8 cellular contexts compared by ENCODE assay signal in the genomic region with DNA sequence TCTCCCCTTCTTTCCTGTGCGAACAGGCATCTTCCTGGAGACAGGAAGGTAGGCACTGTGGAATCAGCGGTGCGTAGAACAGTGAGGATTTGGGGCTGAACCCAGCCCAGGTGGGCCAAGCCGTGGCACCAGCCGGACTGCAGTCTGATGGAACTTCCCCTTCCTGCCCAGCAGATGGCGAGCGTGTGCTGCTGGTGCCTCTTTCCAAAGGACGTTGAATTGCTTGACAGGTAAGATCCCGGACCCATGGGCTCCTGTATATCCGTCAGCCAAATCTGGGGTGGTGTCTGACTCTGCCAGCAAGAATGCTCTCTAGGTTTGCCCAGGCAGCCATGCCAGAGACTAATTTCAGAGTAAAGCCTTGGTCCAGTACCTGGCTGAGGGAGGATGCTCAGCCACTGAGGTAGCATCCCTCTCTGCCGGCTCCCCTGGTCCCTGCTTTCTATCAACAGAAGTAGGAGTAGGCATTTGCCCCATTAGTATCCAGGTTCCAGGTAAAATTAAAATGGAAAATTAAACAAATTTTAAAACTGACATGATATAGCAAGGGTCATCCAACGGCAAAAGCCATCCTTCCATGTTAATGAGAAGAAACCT. TPM values are rescaled to one million over a fixed set of nuclear protein-coding genes. Genes with fewer than 3 reads are reported as not detected.
DNase-seq lines count a peak whose midpoint lies in the region; ATAC-seq and TF ChIP-seq lines count a peak whose summit lies in the region.

No MANE protein-coding gene starts in this region.

- POLR2A ChIA-PET in HEK293 (lab: Yijun Ruan, JAX): no interaction called here

- H3K4me3 ChIP-seq in HEK293 (ENCODE audit: low read depth, low read length): no peak overlapping the region
- H3K4me3 ChIP-seq in heart right ventricle: no peak overlapping the region
- H3K4me3 ChIP-seq in smooth muscle cell: no peak overlapping the region

- H2AFZ ChIP-seq in smooth muscle cell (ENCODE audit: low read depth): no peak overlapping the region

- no peak overlapping the region for H3K4me2 ChIP-seq in smooth muscle cell

- H3K27me3 ChIP-seq in heart right ventricle (peaks cover 0 to 4% (median 0%) of the 10 kb centered on the region in 7 donors), smooth muscle cell (ENCODE audit: low read depth) (peaks cover 18% of the 10 kb centered on the region)

- H3K9me3 Mint-ChIP-seq in activated naive CD4-positive, alpha-beta T cell treated with anti-CD3 and anti-CD28 coated beads, Interleukin-2, amount 50 U/mL, for 72 hours: no peaks in the 10 kb centered on the region

- no peak overlapping the region for H3K27ac ChIP-seq in HEK293 (ENCODE audit: extremely low read depth, low read depth, low read length)
- no peak overlapping the region for H3K27ac ChIP-seq in heart right ventricle
- no peak overlapping the region for H3K27ac ChIP-seq in smooth muscle cell (ENCODE audit: low read depth)

- DNase-seq in COLO829 (ENCODE audit: low spot score) (peak; percentile 67), NCI-H82 treated with DMSO at 0.1 percent for 48 hours (lab: John Stamatoyannopoulos, UW; ENCODE audit: unreplicated experiment) (peak; percentile 17), heart right ventricle (peak; percentile 33 to 47), smooth muscle cell (lab: John Stamatoyannopoulos, UW; ENCODE audit: unreplicated experiment) (no peak)
- DNase-seq in activated naive CD4-positive, alpha-beta T cell treated with anti-CD3 and anti-CD28 coated beads, Interleukin-2, amount 50 U/mL, for 72 hours (ENCODE audit: low spot score in 2 of 2): peak in 1 of 2 donors; percentile 51
- DNase-seq in stimulated activated naive CD4-positive, alpha-beta T cell treated with Interleukin-2 at 50 U/mL for 16 hours (lab: John Stamatoyannopoulos, UW): no peak

- intact Hi-C loops in heart right ventricle (cut with DNase I): loop anchor here (1.0 to 10.0 kb wide), 5 partner anchors 62 to 422 kb away; a partner anchor contains a TSS

- H3K79me2 ChIP-seq in smooth muscle cell (ENCODE audit: low read depth): no peaks in the 10 kb centered on the region

- ATAC-seq in activated naive CD4-positive, alpha-beta T cell treated with anti-CD3 and anti-CD28 coated beads, Interleukin-2, amount 50 U/mL, for 72 hours: peak; percentile 44 to 72
- ATAC-seq in heart right ventricle: peak in 7 of 8 donors; percentile 12 to 68 (median 56)
- no peak for ATAC-seq in HG03108 (IDR thresholded peaks at IDR 0.05; ENCODE audit: unreplicated experiment)

- no peak overlapping the region for H3K9ac ChIP-seq in smooth muscle cell (ENCODE audit: low read depth)

- no peaks in the 10 kb centered on the region for H4K20me1 ChIP-seq in smooth muscle cell (ENCODE audit: low read depth)

- H3K9me3 ChIP-seq in HEK293 (ENCODE audit: control insufficient read depth, insufficient read depth, low read depth, low read length) (no peaks in the 10 kb centered on the region), heart right ventricle (no peaks in the 10 kb centered on the region), smooth muscle cell (replicated peaks; ENCODE audit: low read depth) (no peaks in the 10 kb centered on the region)

- no peaks in the 10 kb centered on the region for H3K4me1 ChIP-seq in HEK293 (ENCODE audit: control insufficient read depth, insufficient read depth, low read length)
- H3K4me1 ChIP-seq in heart right ventricle: peaks cover 0 to 28% (median 7%) of the 10 kb centered on the region in 9 donors
- peaks cover 7% of the 10 kb centered on the region for H3K4me1 ChIP-seq in smooth muscle cell (ENCODE audit: low read depth)

- TF ChIP-seq CTCF in HEK293 (tag by site-specific recombination; IDR thresholded peaks at IDR 0.05) (peak; percentile 82), heart right ventricle (IDR thresholded peaks at IDR 0.05) (peak; percentile 89 to 98 (median 94)), smooth muscle cell (IDR thresholded peaks at IDR 0.05; ENCODE audit: borderline replicate concordance, insufficient read depth, poor library complexity, severe bottlenecking) (peak; percentile 91)

- no peaks in the 10 kb centered on the region for H3K36me3 Mint-ChIP-seq in activated naive CD4-positive, alpha-beta T cell treated with anti-CD3 and anti-CD28 coated beads, Interleukin-2, amount 50 U/mL, for 72 hours

- 18% methylated on average over 12 of the region's 12 CpGs for WGBS in heart right ventricle, 2 donors
- 27% methylated on average over 12 of the region's 12 CpGs for WGBS in smooth muscle cell (ENCODE audit: low lambda C conversion rate)

- CTCF ChIA-PET in HEK293 (lab: Yijun Ruan, JAX): interaction anchor here (0.5 to 10.1 kb wide), 25 partner anchors 9 to 436 kb away, joined by 3 to 203 read pairs (median 3); no protein-coding TSS in a partner anchor

- H3K36me3 ChIP-seq in HEK293 (ENCODE audit: control insufficient read depth in 2 of 2, insufficient read depth in 1 of 2, low read length in 2 of 2) (no peaks in the 10 kb centered on the region), heart right ventricle (no peaks in the 10 kb centered on the region), smooth muscle cell (ENCODE audit: low read depth) (no peaks in the 10 kb centered on the region)

- no peaks in the 10 kb centered on the region for H3F3A ChIP-seq in smooth muscle cell (ENCODE audit: low read depth)

- no peak overlapping the region for H3K27ac Mint-ChIP-seq in activated naive CD4-positive, alpha-beta T cell treated with anti-CD3 and anti-CD28 coated beads, Interleukin-2, amount 50 U/mL, for 72 hours

TF ChIP-seq in HEK293, 187 proteins besides CTCF, POLR2A, EP300 and RAD21:
- no peak for TF ChIP-seq ZNF404 (tag by site-specific recombination; IDR thresholded peaks at IDR 0.05)
- peak; percentile 85 for TF ChIP-seq ZNF654 (tag by site-specific recombination; IDR thresholded peaks at IDR 0.05; ENCODE audit: low read depth)
TF ChIP-seq in HEK293: peak in this region for 1.

RNA-seq across cellular contexts. Expression of a gene that starts 21.1 kb away (rescaled TPM):
- total RNA-seq in activated naive CD4-positive, alpha-beta T cell treated with anti-CD3 and anti-CD28 coated beads, Interleukin-2, amount 50 U/mL, for 72 hours: not detected
- 1 to 10 TPM; 1.5 to 5.8 (median 3.4) TPM for total RNA-seq in heart right ventricle
- polyA plus RNA-seq in heart right ventricle: 1 to 10 TPM; 1.4 to 2.3 TPM
- not detected in 2 replicates for total RNA-seq in smooth muscle cell
- polyA plus RNA-seq in smooth muscle cell: not detected in 2 replicates

Comparison
In these comparisons a context has a peak if more than half of its experiments do, and no peak if none do; other contexts are left out.
1. DNase-seq: peak in COLO829 (single experiment), NCI-H82 treated with DMSO at 0.1 percent for 48 hours (single experiment) and heart right ventricle (2 of 2); none in smooth muscle cell (single experiment) and stimulated activated naive CD4-positive, alpha-beta T cell treated with Interleukin-2 at 50 U/mL for 16 hours (single experiment).
2. Peak in every context shown above with its lines, with median percentiles within 50 percentile points of each other: CTCF ChIP-seq.